38 cellular contexts compared by ENCODE assay signal in genomic region chr9:102114557-102114956, GRCh38.
"Had no signal": no experiment of that assay in that cellular context is flagged by ENCODE, and none has a peak within 500 bp of the region (broad histone marks: within the 10 kb centered on the region; RNA-seq: fewer than 3 reads in every experiment).

No MANE protein-coding gene starts in this region.

- H3K36me3 Mint-ChIP-seq: activated naive CD4-positive, alpha-beta T cell treated with anti-CD3 and anti-CD28 coated beads, Interleukin-2, amount 10 ng/mL, durations not matched to agents 7 days and 5 days; activated naive CD4-positive, alpha-beta T cell treated with anti-CD3 and anti-CD28 coated beads, Interleukin-2, amount 50 U/mL, for 24 hours; activated naive CD4-positive, alpha-beta T cell treated with anti-CD3 and anti-CD28 coated beads, Interleukin-2, amount 50 U/mL, for 72 hours; activated naive CD8-positive, alpha-beta T cell; activated naive CD8-positive, alpha-beta T cell treated with anti-CD3 and anti-CD28 coated beads for 36 hours; activated naive CD8-positive, alpha-beta T cell treated with anti-CD3 and anti-CD28 coated beads, Interleukin-2, amount 10 ng/mL, durations not matched to agents 7 days and 5 days; brain had no signal

- H3K4me1 Mint-ChIP-seq: activated naive CD4-positive, alpha-beta T cell treated with anti-CD3 and anti-CD28 coated beads, Interleukin-2, amount 10 ng/mL, durations not matched to agents 7 days and 5 days; activated naive CD4-positive, alpha-beta T cell treated with anti-CD3 and anti-CD28 coated beads, Interleukin-2, amount 50 U/mL, for 24 hours; activated naive CD8-positive, alpha-beta T cell treated with anti-CD3 and anti-CD28 coated beads for 36 hours; activated naive CD8-positive, alpha-beta T cell treated with anti-CD3 and anti-CD28 coated beads, Interleukin-2, amount 10 ng/mL, durations not matched to agents 7 days and 5 days; activated naive CD8-positive, alpha-beta T cell treated with anti-CD3 and anti-CD28 coated beads, Interleukin-2, amount 50 U/mL, for 24 hours; activated T-helper 17 cell treated with anti-CD3 and anti-CD28 coated beads, Interleukin-2, amount 50 U/mL, for 72 hours; brain; central memory CD8-positive, alpha-beta T cell had no signal

- H3K36me3 ChIP-seq: adrenal gland, ascending aorta, brain microvascular endothelial cell, cardiac muscle cell had no signal

- H3K4me1 ChIP-seq: ascending aorta, body of pancreas had no signal

- H3K9me3 ChIP-seq: adrenal gland, ascending aorta, body of pancreas had no signal

- H3K27me3 Mint-ChIP-seq: activated naive CD4-positive, alpha-beta T cell treated with anti-CD3 and anti-CD28 coated beads, Interleukin-2, amount 10 ng/mL, durations not matched to agents 7 days and 5 days; activated naive CD4-positive, alpha-beta T cell treated with anti-CD3 and anti-CD28 coated beads, Interleukin-2, amount 50 U/mL, for 24 hours; activated naive CD8-positive, alpha-beta T cell; activated naive CD8-positive, alpha-beta T cell treated with anti-CD3 and anti-CD28 coated beads for 36 hours; activated naive CD8-positive, alpha-beta T cell treated with anti-CD3 and anti-CD28 coated beads, Interleukin-2, amount 10 ng/mL, durations not matched to agents 7 days and 5 days; activated naive CD8-positive, alpha-beta T cell treated with anti-CD3 and anti-CD28 coated beads, Interleukin-2, amount 50 U/mL, for 24 hours; activated T-cell treated with anti-CD3 and anti-CD28 coated beads, Interleukin-2, amount 50 U/mL, for 24 hours; activated T-helper 17 cell treated with anti-CD3 and anti-CD28 coated beads, Interleukin-2, amount 50 U/mL, for 72 hours; central memory CD8-positive, alpha-beta T cell had no signal

- DNase-seq: activated effector memory CD4-positive, alpha-beta T cell treated with anti-CD3 and anti-CD28 coated beads, Interleukin-2, amount 50 U/mL, for 16 hours; activated effector memory CD4-positive, alpha-beta T cell treated with Interleukin-2 at 50 U/mL for 16 hours; activated gamma-delta T cell; activated gamma-delta T cell treated with Interleukin-2 at 50 U/mL for 16 hours; activated naive CD4-positive, alpha-beta T cell; activated naive CD4-positive, alpha-beta T cell treated with anti-CD3 and anti-CD28 coated beads for 36 hours; activated naive CD4-positive, alpha-beta T cell treated with anti-CD3 and anti-CD28 coated beads, Interleukin-2, amount 10 ng/mL, durations not matched to agents 7 days and 5 days; activated naive CD4-positive, alpha-beta T cell treated with anti-CD3 and anti-CD28 coated beads, Interleukin-2, amount 50 U/mL, for 16 hours; activated naive CD4-positive, alpha-beta T cell treated with Interleukin-2 at 50 U/mL for 16 hours; activated naive CD8-positive, alpha-beta T cell treated with anti-CD3 and anti-CD28 coated beads for 36 hours; activated naive CD8-positive, alpha-beta T cell treated with anti-CD3 and anti-CD28 coated beads, Interleukin-2, amount 10 ng/mL, durations not matched to agents 7 days and 5 days; activated naive CD8-positive, alpha-beta T cell treated with anti-CD3 and anti-CD28 coated beads, Interleukin-2, amount 50 U/mL, for 24 hours; activated T-cell treated with anti-CD3 and anti-CD28 coated beads for 4 hours; activated T-cell treated with anti-CD3 and anti-CD28 coated beads, Interleukin-2, amount 50 U/mL, for 1 hour; activated T-cell treated with anti-CD3 and anti-CD28 coated beads, Interleukin-2, amount 50 U/mL, for 24 hours; activated T-cell treated with anti-CD3 and anti-CD28 coated beads, Interleukin-2, amount 50 U/mL, for 4 hours; activated T-cell treated with anti-CD3 and anti-CD28 coated beads, Interleukin-2, amount 50 U/mL, for 48 hours; activated T-cell treated with anti-CD3 and anti-CD28 coated beads, Interleukin-2, amount 50 U/mL, for 72 hours; amniotic stem cell; amygdala; anterior cingulate cortex; aorta; body of pancreas; brain microvascular endothelial cell; caudate nucleus; central memory CD4-positive, alpha-beta T cell; cerebellar nuclear complex had no signal

- H3K4me3 Mint-ChIP-seq: activated naive CD4-positive, alpha-beta T cell treated with anti-CD3 and anti-CD28 coated beads for 36 hours; activated naive CD4-positive, alpha-beta T cell treated with anti-CD3 and anti-CD28 coated beads, Interleukin-2, amount 10 ng/mL, durations not matched to agents 7 days and 5 days; activated naive CD4-positive, alpha-beta T cell treated with anti-CD3 and anti-CD28 coated beads, Interleukin-2, amount 50 U/mL, for 24 hours; activated naive CD8-positive, alpha-beta T cell; activated naive CD8-positive, alpha-beta T cell treated with anti-CD3 and anti-CD28 coated beads for 36 hours; activated naive CD8-positive, alpha-beta T cell treated with anti-CD3 and anti-CD28 coated beads, Interleukin-2, amount 10 ng/mL, durations not matched to agents 7 days and 5 days; activated naive CD8-positive, alpha-beta T cell treated with anti-CD3 and anti-CD28 coated beads, Interleukin-2, amount 50 U/mL, for 24 hours; activated T-cell treated with anti-CD3 and anti-CD28 coated beads, Interleukin-2, amount 50 U/mL, for 24 hours; activated T-cell treated with anti-CD3 and anti-CD28 coated beads, Interleukin-2, amount 50 U/mL, for 4 hours; activated T-cell treated with anti-CD3 and anti-CD28 coated beads, Interleukin-2, amount 50 U/mL, for 72 hours; activated T-helper 1 cell treated with anti-CD3 and anti-CD28 coated beads, Interleukin-12 subunit alpha, Interleukin-12 subunit beta, Interleukin-2, Interleukin-4 antibody, amounts not matched to agents 30 ng/mL and 10 ng/mL and 1 ng/mL, durations not matched to agents 14 hours and 24 hours and 36 hours; activated T-helper 17 cell treated with anti-CD3 and anti-CD28 coated beads, Interleukin-2, amount 50 U/mL, for 72 hours; brain; central memory CD8-positive, alpha-beta T cell had no signal

- H3K27ac Mint-ChIP-seq: activated naive CD4-positive, alpha-beta T cell treated with anti-CD3 and anti-CD28 coated beads for 36 hours; activated naive CD4-positive, alpha-beta T cell treated with anti-CD3 and anti-CD28 coated beads, Interleukin-2, amount 10 ng/mL, durations not matched to agents 7 days and 5 days; activated naive CD4-positive, alpha-beta T cell treated with anti-CD3 and anti-CD28 coated beads, Interleukin-2, amount 50 U/mL, for 24 hours; activated naive CD4-positive, alpha-beta T cell treated with anti-CD3 and anti-CD28 coated beads, Interleukin-2, amount 50 U/mL, for 72 hours; activated naive CD8-positive, alpha-beta T cell; activated naive CD8-positive, alpha-beta T cell treated with anti-CD3 and anti-CD28 coated beads for 36 hours; activated naive CD8-positive, alpha-beta T cell treated with anti-CD3 and anti-CD28 coated beads, Interleukin-2, amount 10 ng/mL, durations not matched to agents 7 days and 5 days; activated naive CD8-positive, alpha-beta T cell treated with anti-CD3 and anti-CD28 coated beads, Interleukin-2, amount 50 U/mL, for 24 hours; activated T-cell treated with anti-CD3 and anti-CD28 coated beads, Interleukin-2, amount 50 U/mL, for 24 hours; activated T-cell treated with anti-CD3 and anti-CD28 coated beads, Interleukin-2, amount 50 U/mL, for 72 hours; activated T-helper 1 cell treated with anti-CD3 and anti-CD28 coated beads, Interleukin-12 subunit alpha, Interleukin-12 subunit beta, Interleukin-2, Interleukin-4 antibody, amounts not matched to agents 30 ng/mL and 10 ng/mL and 1 ng/mL, durations not matched to agents 14 hours and 24 hours and 36 hours; activated T-helper 17 cell treated with anti-CD3 and anti-CD28 coated beads, Interleukin-2, amount 50 U/mL, for 72 hours; activated T-helper 2 cell treated with anti-CD3 and anti-CD28 coated beads, Interferon-gamma antibody, Interleukin-2, Interleukin-4, amounts not matched to agents 10 μg/mL and 5 μg/mL and 100 μg/mL, durations not matched to agents 14 hours and 24 hours and 36 hours; brain had no signal

- H3K27ac ChIP-seq: adrenal gland, ascending aorta, body of pancreas, brain microvascular endothelial cell, cardiac muscle cell had no signal

- H3K4me3 ChIP-seq: adrenal gland, ascending aorta, body of pancreas, cardiac muscle cell had no signal

- ATAC-seq: activated naive CD4-positive, alpha-beta T cell treated with anti-CD3 and anti-CD28 coated beads, Interleukin-2, amount 50 U/mL, for 72 hours; activated naive CD8-positive, alpha-beta T cell treated with anti-CD3 and anti-CD28 coated beads, Interleukin-2, amount 50 U/mL, for 24 hours; activated T-cell treated with anti-CD3 and anti-CD28 coated beads, Interleukin-2, amount 50 U/mL, for 4 hours; activated T-cell treated with anti-CD3 and anti-CD28 coated beads, Interleukin-2, amount 50 U/mL, for 72 hours; activated T-helper 17 cell treated with anti-CD3 and anti-CD28 coated beads, Interleukin-2, amount 50 U/mL, for 72 hours; body of pancreas had no signal

- H3K27me3 ChIP-seq: adrenal gland, ascending aorta, body of pancreas, brain microvascular endothelial cell, cardiac muscle cell had no signal
